ENCODE assay signal across 23 cellular contexts in genomic region chr13:99564389-99564788, GRCh38.
"Had no signal": no experiment of that assay in that cellular context is flagged by ENCODE, and none has a peak within 500 bp of the region (broad histone marks: within the 10 kb centered on the region; RNA-seq: fewer than 3 reads in every experiment).

No MANE protein-coding gene starts in this region.

- DNase-seq: dorsolateral prefrontal cortex; effector CD4-positive, alpha-beta T cell; foreskin melanocyte; glutamatergic neuron; heart right ventricle; hippocampal formation; left ventricle myocardium superior; lower lobe of right lung; naive thymus-derived CD8-positive, alpha-beta T cell; nephron progenitor cell; nucleus accumbens; spleen; stimulated activated naive B cell treated with anti-CD40 and anti-IgM and Interleukin-4, amounts not matched to agents 10 μg/mL and 1 μg/mL and 100 μg/mL, for 72 hours; upper lobe of left lung had no signal

- H3K4me1 ChIP-seq: heart right ventricle, lower lobe of right lung, prostate gland, right atrium auricular region, tibial nerve, upper lobe of left lung had no signal

- H3K36me3 ChIP-seq: prostate gland, thoracic aorta had no signal

- H3K27me3 ChIP-seq: dorsolateral prefrontal cortex, heart right ventricle, right atrium auricular region, spleen, tibial nerve, upper lobe of left lung had no signal

- H3K27ac ChIP-seq: dorsolateral prefrontal cortex, heart right ventricle, lower lobe of right lung, prostate gland, right atrium auricular region, spleen, thoracic aorta, tibial nerve, upper lobe of left lung had no signal

- H3K4me3 Mint-ChIP-seq: naive thymus-derived CD8-positive, alpha-beta T cell; nephron progenitor cell; stimulated activated naive B cell treated with anti-CD40 and anti-IgM and Interleukin-4, amounts not matched to agents 10 μg/mL and 1 μg/mL and 100 μg/mL, for 72 hours; stimulated activated naive CD8-positive, alpha-beta T cell treated with anti-CD3 and anti-CD28 coated beads, Interleukin-15, Interleukin-2, amounts not matched to agents 100 ng/mL and 50 ng/mL, for 24 hours had no signal

- H3K4me3 ChIP-seq: dorsolateral prefrontal cortex, heart right ventricle, lower lobe of right lung, prostate gland, right atrium auricular region, spleen, thoracic aorta, tibial nerve, upper lobe of left lung had no signal

- H3K4me1 Mint-ChIP-seq: nephron progenitor cell had no signal

- H3K27ac Mint-ChIP-seq: nephron progenitor cell; stimulated activated naive B cell treated with anti-CD40 and anti-IgM and Interleukin-4, amounts not matched to agents 10 μg/mL and 1 μg/mL and 100 μg/mL, for 72 hours; stimulated activated naive CD8-positive, alpha-beta T cell treated with anti-CD3 and anti-CD28 coated beads, Interleukin-15, Interleukin-2, amounts not matched to agents 100 ng/mL and 50 ng/mL, for 24 hours had no signal

- H3K9me3 ChIP-seq: lower lobe of right lung, prostate gland, right atrium auricular region had no signal

- H3K27me3 Mint-ChIP-seq: naive thymus-derived CD8-positive, alpha-beta T cell; stimulated activated naive B cell treated with anti-CD40 and anti-IgM and Interleukin-4, amounts not matched to agents 10 μg/mL and 1 μg/mL and 100 μg/mL, for 72 hours; stimulated activated naive CD8-positive, alpha-beta T cell treated with anti-CD3 and anti-CD28 coated beads, Interleukin-15, Interleukin-2, amounts not matched to agents 100 ng/mL and 50 ng/mL, for 24 hours had no signal

- ATAC-seq: heart right ventricle; left ventricle myocardium superior; lower lobe of right lung; naive thymus-derived CD8-positive, alpha-beta T cell; sciatic nerve; stimulated activated naive B cell treated with anti-CD40 and anti-IgM and Interleukin-4, amounts not matched to agents 10 μg/mL and 1 μg/mL and 100 μg/mL, for 72 hours had no signal

- FAIRE-seq: colon, keratinocyte, urothelium cell line had no signal
